1 cellular context compared by ENCODE assay signal in genomic region chr22:21641417-21641794, GRCh38.
A peak's percentile ranks its signal among the peaks of the same experiment; 100 is the strongest.
TF ChIP-seq lines count a peak whose summit lies in the region.

No MANE protein-coding gene starts in this region.

TF ChIP-seq in K562, 482 proteins besides CTCF, POLR2A, EP300 and RAD21 (continued from another document and continues in another):
- TF ChIP-seq FOXO4 (CRISPR knock-in tag; IDR thresholded peaks at IDR 0.05) (no peak), FOXK2 (conservative IDR thresholded peaks at IDR 0.05 in 1 of 2, IDR thresholded peaks at IDR 0.05 in 1 of 2; ENCODE audit: low read depth in 2 of 2) (no peak), MYNN (IDR thresholded peaks at IDR 0.05) (no peak), MYNN (CRISPR knock-in tag; IDR thresholded peaks at IDR 0.05) (no peak), STAT6 (CRISPR knock-in tag; IDR thresholded peaks at IDR 0.05) (peak; percentile 46; the same call in 1 of the 2 replicates), MCM2 (IDR thresholded peaks at IDR 0.05; ENCODE audit: low read depth) (no peak), ZNF146 (CRISPR knock-in tag; IDR thresholded peaks at IDR 0.05; ENCODE audit: unreplicated experiment) (no peak), PPARD (CRISPR knock-in tag; IDR thresholded peaks at IDR 0.05) (no peak), NR1H2 (CRISPR knock-in tag; IDR thresholded peaks at IDR 0.05) (no peak), SIRT6 (IDR thresholded peaks at IDR 0.05; ENCODE audit: low read depth, low read length) (peak; percentile 63), ZNF41 (CRISPR knock-in tag; conservative IDR thresholded peaks at IDR 0.05) (no peak), E2F1 (CRISPR knock-in tag; IDR thresholded peaks at IDR 0.05) (no peak), SNIP1 (IDR thresholded peaks at IDR 0.05; ENCODE audit: low read depth) (no peak), ZNF592 (IDR thresholded peaks at IDR 0.05) (no peak), ZNF318 (IDR thresholded peaks at IDR 0.05; ENCODE audit: borderline replicate concordance in 1 of 2, low read depth in 1 of 2) (no peak), TBL1XR1 (IDR thresholded peaks at IDR 0.05; ENCODE audit: low read length in 2 of 2) (peak; percentile 47 to 77; a peak in 2 of 4 replicates), CXXC5 (CRISPR knock-in tag; IDR thresholded peaks at IDR 0.05) (no peak), TSC22D4 (tag; IDR thresholded peaks at IDR 0.05) (no peak), RUNX1 (IDR thresholded peaks at IDR 0.05; ENCODE audit: low read depth) (no peak), ZBTB40 (IDR thresholded peaks at IDR 0.05) (no peak), ZBTB40 (CRISPR knock-in tag; IDR thresholded peaks at IDR 0.05) (no peak), CEBPB (tag; IDR thresholded peaks at IDR 0.05) (no peak), ZSCAN32 (CRISPR knock-in tag; IDR thresholded peaks at IDR 0.05) (no peak), MITF (IDR thresholded peaks at IDR 0.05) (no peak)
